ENCODE assay signal across 23 cellular contexts in the genomic region with DNA sequence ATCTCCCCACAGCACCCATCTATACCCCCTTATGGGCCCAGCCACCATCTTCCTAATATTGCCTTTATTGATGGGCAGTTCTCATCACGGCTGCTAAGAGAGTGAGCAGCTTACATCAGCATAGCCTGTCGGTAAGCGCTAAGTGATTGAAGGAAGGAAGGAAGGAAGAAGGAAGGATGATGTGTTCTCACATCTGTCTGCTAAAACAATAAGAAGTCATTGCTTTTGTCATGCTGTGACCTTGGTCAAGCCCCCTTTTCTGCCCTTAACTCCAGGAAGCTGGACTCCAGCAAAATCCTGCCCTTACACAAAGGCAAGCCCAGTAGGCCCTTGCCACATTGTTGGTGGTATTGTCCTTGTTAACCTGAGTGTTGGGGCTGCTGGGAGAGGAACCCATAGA.
A peak's percentile ranks its signal among the peaks of the same experiment; 100 is the strongest.
DNase-seq lines count a peak whose midpoint lies in the region; ATAC-seq, FAIRE-seq and TF ChIP-seq lines count a peak whose summit lies in the region.
"Had no signal": no experiment of that assay in that cellular context is flagged by ENCODE, and none has a peak within 500 bp of the region (broad histone marks: within the 10 kb centered on the region; RNA-seq: fewer than 3 reads in every experiment).

No MANE protein-coding gene starts in this region.

- peaks cover 8% of the 10 kb centered on the region for H3K9me3 ChIP-seq in BLaER1
- no peaks in the 10 kb centered on the region for H3K9me3 ChIP-seq in IMR-90 (ENCODE audit: control insufficient read depth, insufficient read depth, low read length)
- H3K9me3 ChIP-seq in H1 (ENCODE audit: insufficient read depth in 2 of 2, low read depth in 1 of 2, low read length in 1 of 2): no peaks in the 10 kb centered on the region; a peak in 1 of 4 replicates
- no peaks in the 10 kb centered on the region for H3K9me3 ChIP-seq in mesenchymal stem cell (ENCODE audit: control insufficient read depth, low read length)
- H3K9me3 ChIP-seq in WERI-Rb-1 (ENCODE audit: severe bottlenecking): no peaks in the 10 kb centered on the region

- H4K20me1 ChIP-seq in BLaER1: no peaks in the 10 kb centered on the region
- no peaks in the 10 kb centered on the region for H4K20me1 ChIP-seq in IMR-90 (ENCODE audit: insufficient read depth, low read length)
- H4K20me1 ChIP-seq in H1 (replicated peaks in 1 of 2; ENCODE audit: control insufficient read depth in 1 of 2, insufficient read depth in 2 of 2, low read length in 2 of 2): no peaks in the 10 kb centered on the region

- H4K91ac ChIP-seq in IMR-90 (ENCODE audit: insufficient read depth, low read depth, low read length): no peak overlapping the region
- H4K91ac ChIP-seq in H1 (replicated peaks; ENCODE audit: insufficient read length, low read length): no peak overlapping the region
- peak overlapping the region; percentile 83 for H4K91ac ChIP-seq in mesenchymal stem cell (ENCODE audit: low read length)

- DNase-seq in IMR-90 (no peak), H1 (ENCODE audit: low read depth in 1 of 2, low spot score in 2 of 2) (no peak), mesenchymal stem cell (no peak), DMS153 (lab: John Stamatoyannopoulos, UW) (no peak), WERI-Rb-1 (no peak)
- DNase-seq in activated CD4-positive, CD25-positive, alpha-beta regulatory T cell (lab: John Stamatoyannopoulos, UW): no peak
- no peak for DNase-seq in activated T-helper 2 cell treated with anti-CD3 and anti-CD28 coated beads, Interferon-gamma antibody, Interleukin-2, Interleukin-4, amounts not matched to agents 10 μg/mL and 5 μg/mL and 100 μg/mL, durations not matched to agents 14 hours and 24 hours and 36 hours (ENCODE audit: low spot score)
- DNase-seq: 8988T; C1 segment of cervical spinal cord; CD4-positive, CD25-positive, alpha-beta regulatory T cell; CD8-positive, alpha-beta memory T cell; COR-L47; DMS 273 treated with DMSO at 0.1 percent for 48 hours; GDM1; GM23248; HFFc6 had no signal

- 93% methylated on average over 3 of the region's 3 CpGs; no CpG with 5 or more reads in 1 of the 2 experiments for WGBS in IMR-90 (ENCODE audit: extremely low coverage in 2 of 2, insufficient read length in 1 of 2), 2 experiments
- WGBS in H1 (ENCODE audit: extremely low coverage in 1 of 2, insufficient coverage in 1 of 2, insufficient read length in 1 of 2, insufficient replicate concordance in 2 of 2, low coverage in 1 of 2, low lambda C conversion rate in 2 of 2, missing lambda C conversion rate in 1 of 2), 2 experiments: 91% methylated on average over 3 of the region's 3 CpGs; no CpG with 5 or more reads in 1 of the 2 experiments
- WGBS in mesenchymal stem cell: 96% methylated on average over 3 of the region's 3 CpGs

- BruUV-seq in IMR-90 (replicated peaks; lab: Mats Ljungman, UMichigan): no TSS peak

- H3K4me1 ChIP-seq in BLaER1 (peaks cover 26% of the 10 kb centered on the region), IMR-90 (ENCODE audit: control insufficient read depth, insufficient read depth, low read length) (0 out of 2 replicates have a peak, but pooled peaks cover 1% of the 10 kb centered on the region), H1 (replicated peaks in 1 of 4; ENCODE audit: control insufficient read depth in 3 of 4, insufficient read depth in 4 of 4, low read length in 3 of 4) (peaks cover 0 to 5% (median 0%) of the 10 kb centered on the region in 4 experiments; a peak in 2 of 7 replicates), mesenchymal stem cell (ENCODE audit: control insufficient read depth, insufficient read depth, low read depth, low read length) (peaks cover 5% of the 10 kb centered on the region)

- no peak overlapping the region for H2BK20ac ChIP-seq in IMR-90 (ENCODE audit: low read depth, low read length)
- H2BK20ac ChIP-seq in H1 (ENCODE audit: low read length): no peak overlapping the region

- H3K4me2 ChIP-seq in BLaER1: peak overlapping the region; percentile 54
- H3K4me2 ChIP-seq in IMR-90 (ENCODE audit: low read depth, low read length): no peak overlapping the region
- H3K4me2 ChIP-seq in H1 (ENCODE audit: insufficient read depth in 1 of 2, low read depth in 2 of 2, low read length in 2 of 2): no peak overlapping the region
- H3K4me2 ChIP-seq in mesenchymal stem cell (ENCODE audit: low read length, poor library complexity, severe bottlenecking): no peak overlapping the region

- H3K14ac ChIP-seq in IMR-90 (replicated peaks; ENCODE audit: low read depth, low read length) (no peak overlapping the region), H1 (ENCODE audit: insufficient read length) (no peak overlapping the region), mesenchymal stem cell (ENCODE audit: low read length in 2 of 2) (no peak overlapping the region)

- no peak overlapping the region for H3K4me3 Mint-ChIP-seq in activated T-helper 2 cell treated with anti-CD3 and anti-CD28 coated beads, Interferon-gamma antibody, Interleukin-2, Interleukin-4, amounts not matched to agents 10 μg/mL and 5 μg/mL and 100 μg/mL, durations not matched to agents 14 hours and 24 hours and 36 hours (ENCODE audit: low read depth)
- H3K4me3 Mint-ChIP-seq: CD4-positive, CD25-positive, alpha-beta regulatory T cell; CD8-positive, alpha-beta memory T cell; HFFc6; IgD-negative memory B cell had no signal

- no peaks in the 10 kb centered on the region for H3K27me3 Mint-ChIP-seq in activated T-helper 2 cell treated with anti-CD3 and anti-CD28 coated beads, Interferon-gamma antibody, Interleukin-2, Interleukin-4, amounts not matched to agents 10 μg/mL and 5 μg/mL and 100 μg/mL, durations not matched to agents 14 hours and 24 hours and 36 hours (ENCODE audit: low read depth)
- H3K27me3 Mint-ChIP-seq: IgD-negative memory B cell had no signal

- no peaks in the 10 kb centered on the region for H3K27me3 ChIP-seq in BLaER1
- no peaks in the 10 kb centered on the region for H3K27me3 ChIP-seq in IMR-90 (ENCODE audit: control insufficient read depth, insufficient read depth, low read length)
- no peaks in the 10 kb centered on the region for H3K27me3 ChIP-seq in H1 (replicated peaks in 1 of 4; ENCODE audit: control insufficient read depth in 3 of 4, extremely low read depth in 1 of 4, insufficient read depth in 3 of 4, low read length in 3 of 4)
- H3K27me3 ChIP-seq in mesenchymal stem cell (ENCODE audit: control insufficient read depth in 1 of 2, insufficient read depth in 1 of 2, low read length in 2 of 2): peaks cover 0 to 41% of the 10 kb centered on the region in 2 experiments
- no peaks in the 10 kb centered on the region for H3K27me3 ChIP-seq in WERI-Rb-1 (ENCODE audit: insufficient read depth, low read depth, severe bottlenecking)

- H2BK5ac ChIP-seq in IMR-90 (ENCODE audit: low read depth, low read length, poor library complexity, severe bottlenecking): no peak overlapping the region
- H2BK5ac ChIP-seq in H1 (ENCODE audit: low read depth, low read length): no peak overlapping the region
- H2BK5ac ChIP-seq in mesenchymal stem cell (ENCODE audit: low read depth, low read length, poor library complexity, severe bottlenecking): no peak overlapping the region

- H4K8ac ChIP-seq in IMR-90 (ENCODE audit: low read depth in 2 of 2, low read length in 2 of 2) (no peak overlapping the region), H1 (ENCODE audit: extremely low read depth, insufficient read depth, low read length) (no peak overlapping the region), mesenchymal stem cell (ENCODE audit: low read length) (peak overlapping the region; percentile 42)

- H3K23ac ChIP-seq in IMR-90 (ENCODE audit: low read depth, low read length) (no peak overlapping the region), H1 (ENCODE audit: insufficient read length) (no peak overlapping the region), mesenchymal stem cell (ENCODE audit: low read length in 2 of 2) (no peak overlapping the region)

- H3K9me1 ChIP-seq in IMR-90 (ENCODE audit: insufficient read depth, low read length): no peaks in the 10 kb centered on the region

- no peaks in the 10 kb centered on the region for H3K79me1 ChIP-seq in IMR-90 (ENCODE audit: low read depth in 1 of 2, low read length in 2 of 2)
- no peaks in the 10 kb centered on the region for H3K79me1 ChIP-seq in H1 (ENCODE audit: low read depth, low read length)
- no peaks in the 10 kb centered on the region for H3K79me1 ChIP-seq in mesenchymal stem cell (replicated peaks; ENCODE audit: low read length, poor library complexity, severe bottlenecking)

- dilution Hi-C loops in IMR-90 (cut with HindIII; ENCODE audit: low sequenced_read_pairs, unreplicated experiment): no loop called here

- no peak overlapping the region for H2AK9ac ChIP-seq in IMR-90 (replicated peaks; ENCODE audit: low read depth, low read length, poor library complexity)

- H3K18ac ChIP-seq in IMR-90 (ENCODE audit: low read depth, low read length) (no peak overlapping the region), H1 (ENCODE audit: extremely low read depth, low read length) (no peak overlapping the region), mesenchymal stem cell (ENCODE audit: low read depth in 1 of 2, low read length in 2 of 2) (peak overlapping the region in 1 of 2 experiments; percentile 56)

- TF ChIP-seq CTCF in IMR-90 (conservative IDR thresholded peaks at IDR 0.05; ENCODE audit: low read depth, low read length) (no peak), H1 (IDR thresholded peaks at IDR 0.05; ENCODE audit: control extremely low read depth in 1 of 3, insufficient read depth in 1 of 3, low read depth in 1 of 3, low read length in 3 of 3) (no peak), WERI-Rb-1 (IDR thresholded peaks at IDR 0.05; ENCODE audit: low read depth, low read length) (no peak)

- H3K4me3 ChIP-seq in BLaER1 (no peak overlapping the region), IMR-90 (ENCODE audit: insufficient read depth, low read depth, low read length) (no peak overlapping the region), H1 (ENCODE audit: extremely low read depth in 1 of 4, insufficient read depth in 2 of 4, low read depth in 3 of 4, low read length in 4 of 4) (no peak overlapping the region), mesenchymal stem cell (ENCODE audit: insufficient read depth in 1 of 2, low read depth in 1 of 2, low read length in 2 of 2) (no peak overlapping the region), WERI-Rb-1 (ENCODE audit: low read depth, low read length) (no peak overlapping the region)
- H3K4me3 ChIP-seq: GM23248 had no signal

- H3K23me2 ChIP-seq in H1 (ENCODE audit: low read depth, low read length): no peaks in the 10 kb centered on the region

- H3K9ac ChIP-seq in BLaER1 (no peak overlapping the region), IMR-90 (ENCODE audit: low read depth, low read length) (no peak overlapping the region), H1 (replicated peaks in 1 of 4; ENCODE audit: extremely low read depth in 1 of 4, low read depth in 3 of 4, low read length in 3 of 4) (no peak overlapping the region), mesenchymal stem cell (ENCODE audit: low read length) (no peak overlapping the region)
- H3K9ac ChIP-seq: GM23248 had no signal

- H3K36me3 ChIP-seq in BLaER1 (no peaks in the 10 kb centered on the region), IMR-90 (ENCODE audit: control insufficient read depth, insufficient read depth, low read length) (no peaks in the 10 kb centered on the region), H1 (ENCODE audit: control insufficient read depth in 2 of 4, insufficient read depth in 4 of 4, low read length in 3 of 4) (no peaks in the 10 kb centered on the region), mesenchymal stem cell (ENCODE audit: control insufficient read depth in 1 of 2, insufficient read depth in 2 of 2, low read depth in 1 of 2, low read length in 2 of 2) (no peaks in the 10 kb centered on the region), WERI-Rb-1 (no peaks in the 10 kb centered on the region)

- peaks cover 19% of the 10 kb centered on the region for H3K4me1 Mint-ChIP-seq in activated T-helper 2 cell treated with anti-CD3 and anti-CD28 coated beads, Interferon-gamma antibody, Interleukin-2, Interleukin-4, amounts not matched to agents 10 μg/mL and 5 μg/mL and 100 μg/mL, durations not matched to agents 14 hours and 24 hours and 36 hours (ENCODE audit: low read depth)
- H3K4me1 Mint-ChIP-seq: CD4-positive, CD25-positive, alpha-beta regulatory T cell; CD8-positive, alpha-beta memory T cell; IgD-negative memory B cell had no signal

- H2BK120ac ChIP-seq in IMR-90 (ENCODE audit: low read depth, low read length) (no peak overlapping the region), H1 (replicated peaks; ENCODE audit: low read depth, low read length) (no peak overlapping the region), mesenchymal stem cell (ENCODE audit: low read depth, low read length) (peak overlapping the region; percentile 24)

- TF ChIP-seq RAD21 in IMR-90 (IDR thresholded peaks at IDR 0.05; ENCODE audit: low read length): no peak
- TF ChIP-seq RAD21 in H1 (IDR thresholded peaks at IDR 0.05 in 1 of 2, conservative IDR thresholded peaks at IDR 0.05 in 1 of 2; ENCODE audit: low read depth in 2 of 2, low read length in 2 of 2): no peak

- in situ Hi-C loops in IMR-90 (cut with MboI; ENCODE audit: low sequenced_read_pairs): no loop called here

- no peak for TF ChIP-seq POLR2A in IMR-90 (IDR thresholded peaks at IDR 0.05; ENCODE audit: low read depth, low read length)
- no peak for TF ChIP-seq POLR2A in H1 (IDR thresholded peaks at IDR 0.05; ENCODE audit: control extremely low read depth in 1 of 2, low read depth in 2 of 2, low read length in 2 of 2)

- intact Hi-C loops in IMR-90 (cut with micrococcal nuclease): no loop called here
- intact Hi-C loops in activated T-helper 2 cell treated with anti-CD3 and anti-CD28 coated beads, Interferon-gamma antibody, Interleukin-2, Interleukin-4, amounts not matched to agents 10 μg/mL and 5 μg/mL and 100 μg/mL, durations not matched to agents 14 hours and 24 hours and 36 hours (cut with micrococcal nuclease): no loop called here

- CTCF ChIA-PET in IMR-90 (lab: Yijun Ruan, JAX) (no interaction called here), H1 (lab: Charles Lee; ENCODE audit: partially characterized antibody) (no interaction called here)

- H2BK12ac ChIP-seq in H1 (ENCODE audit: low read depth, low read length) (peak overlapping the region; percentile 50; the same call in 1 of the 2 replicates), mesenchymal stem cell (ENCODE audit: low read length in 2 of 2) (peak overlapping the region; percentile 65 to 75)

- no peak for ATAC-seq in IMR-90 (ENCODE audit: low read depth)
- ATAC-seq: HCT116 had no signal

- FAIRE-seq in H1 (lab: Jason Lieb, UNC): no peak
- FAIRE-seq: GM12892, GM18507, H54, HTR-8/SVneo had no signal

- H3K27ac Mint-ChIP-seq in activated T-helper 2 cell treated with anti-CD3 and anti-CD28 coated beads, Interferon-gamma antibody, Interleukin-2, Interleukin-4, amounts not matched to agents 10 μg/mL and 5 μg/mL and 100 μg/mL, durations not matched to agents 14 hours and 24 hours and 36 hours: no peak overlapping the region
- H3K27ac Mint-ChIP-seq: CD4-positive, CD25-positive, alpha-beta regulatory T cell; CD8-positive, alpha-beta memory T cell; HFFc6; IgD-negative memory B cell had no signal

- no peaks in the 10 kb centered on the region for H3K9me3 Mint-ChIP-seq in activated T-helper 2 cell treated with anti-CD3 and anti-CD28 coated beads, Interferon-gamma antibody, Interleukin-2, Interleukin-4, amounts not matched to agents 10 μg/mL and 5 μg/mL and 100 μg/mL, durations not matched to agents 14 hours and 24 hours and 36 hours
- H3K9me3 Mint-ChIP-seq: CD4-positive, CD25-positive, alpha-beta regulatory T cell; CD8-positive, alpha-beta memory T cell; HFFc6; IgD-negative memory B cell had no signal

- H2AFZ ChIP-seq in IMR-90 (replicated peaks; ENCODE audit: low read length, poor library complexity) (no peak overlapping the region), H1 (ENCODE audit: low read length) (no peak overlapping the region), mesenchymal stem cell (ENCODE audit: low read depth, low read length) (no peak overlapping the region)
- H2AFZ ChIP-seq: GM23248 had no signal

- H3K79me2 ChIP-seq in H1 (ENCODE audit: control insufficient read depth in 1 of 2, insufficient read depth in 2 of 2, low read length in 2 of 2): no peaks in the 10 kb centered on the region

- no peak overlapping the region for H4K5ac ChIP-seq in IMR-90 (ENCODE audit: low read depth, low read length)
- no peak overlapping the region for H4K5ac ChIP-seq in H1 (ENCODE audit: insufficient read length, low read depth, low read length)

- H3K4ac ChIP-seq in IMR-90 (ENCODE audit: low read depth, low read length): no peak overlapping the region
- H3K4ac ChIP-seq in H1 (replicated peaks; ENCODE audit: insufficient read length, low read depth, low read length): no peak overlapping the region
- no peak overlapping the region for H3K4ac ChIP-seq in mesenchymal stem cell (ENCODE audit: low read depth in 1 of 2, low read length in 2 of 2)

- peaks cover 2% of the 10 kb centered on the region for H3K36me3 Mint-ChIP-seq in activated T-helper 2 cell treated with anti-CD3 and anti-CD28 coated beads, Interferon-gamma antibody, Interleukin-2, Interleukin-4, amounts not matched to agents 10 μg/mL and 5 μg/mL and 100 μg/mL, durations not matched to agents 14 hours and 24 hours and 36 hours (ENCODE audit: low read depth)
- H3K36me3 Mint-ChIP-seq: CD4-positive, CD25-positive, alpha-beta regulatory T cell; CD8-positive, alpha-beta memory T cell; IgD-negative memory B cell had no signal

- H3K56ac ChIP-seq in IMR-90 (ENCODE audit: extremely low read depth, insufficient read depth, low read length) (no peak overlapping the region), H1 (replicated peaks; ENCODE audit: insufficient read length, low read depth, low read length) (no peak overlapping the region)

- H3K27ac ChIP-seq in BLaER1: 0 out of 2 replicates have a peak overlapping the region, but pooled peaks have one; percentile 20
- no peak overlapping the region for H3K27ac ChIP-seq in IMR-90 (ENCODE audit: insufficient read depth, low read length)
- H3K27ac ChIP-seq in H1 (ENCODE audit: low read depth, low read length): no peak overlapping the region
- no peak overlapping the region for H3K27ac ChIP-seq in mesenchymal stem cell (ENCODE audit: low read length, poor library complexity, severe bottlenecking)
- no peak overlapping the region for H3K27ac ChIP-seq in WERI-Rb-1
- H3K27ac ChIP-seq: GM23248 had no signal

- H2BK15ac ChIP-seq in IMR-90 (ENCODE audit: low read depth, low read length) (no peak overlapping the region), H1 (ENCODE audit: low read length) (no peak overlapping the region), mesenchymal stem cell (ENCODE audit: low read depth, poor library complexity, severe bottlenecking) (no peak overlapping the region)

- TF ChIP-seq EP300 in H1 (IDR thresholded peaks at IDR 0.05; ENCODE audit: borderline replicate concordance in 1 of 2, low read depth in 2 of 2, low read length in 2 of 2): no peak

- POLR2A ChIA-PET in IMR-90 (lab: Charles Lee; ENCODE audit: unreplicated experiment) (interaction anchor here (0.5 kb wide), 1 partner anchor 179 kb away, joined by 3 read pairs; no protein-coding TSS in a partner anchor), H1 (lab: Charles Lee; ENCODE audit: partially characterized antibody) (no interaction called here)

- H2AK5ac ChIP-seq in IMR-90 (ENCODE audit: low read depth, low read length) (peak overlapping the region; percentile 21), H1 (ENCODE audit: low read depth, low read length) (peak overlapping the region; percentile 28; the same call in 1 of the 2 replicates), mesenchymal stem cell (ENCODE audit: low read length, severe bottlenecking) (no peak overlapping the region)
